ENCODE assay signal across 1 cellular context in the genomic region with DNA sequence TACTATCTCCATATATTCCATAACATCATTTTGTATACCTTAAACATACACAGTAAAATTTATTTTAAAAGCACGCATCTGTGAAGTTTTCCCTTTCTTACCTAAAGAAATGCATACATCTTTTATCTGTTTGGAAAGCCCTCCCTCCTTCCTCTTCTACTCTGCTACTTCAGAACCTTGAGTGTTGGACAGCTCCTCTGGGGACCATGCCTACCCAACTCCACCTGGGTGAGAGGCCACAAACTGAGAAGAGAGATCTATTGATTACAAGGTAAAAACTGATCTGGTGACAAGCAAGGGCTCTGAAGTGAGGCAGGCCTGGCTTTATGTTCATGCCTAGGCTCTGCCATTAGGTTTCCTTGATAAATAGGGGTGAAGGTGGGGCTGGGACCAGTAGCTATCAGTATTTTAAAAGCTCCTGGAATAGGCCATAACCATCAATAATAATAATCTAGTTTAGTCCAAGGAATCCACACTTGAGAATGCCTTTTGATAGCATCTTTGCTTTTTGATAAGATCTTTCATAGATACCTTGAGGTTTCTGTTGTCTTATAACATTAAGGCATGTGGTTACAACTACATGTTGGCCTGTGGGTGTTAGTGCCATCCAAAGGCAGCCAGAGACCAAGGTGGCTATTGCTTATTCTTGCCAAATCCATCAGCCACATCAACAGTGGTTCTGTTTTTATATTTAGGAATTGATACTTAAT.
TF ChIP-seq lines count a peak whose summit lies in the region.

No MANE protein-coding gene starts in this region.

TF ChIP-seq in GM23338, 12 proteins besides CTCF, POLR2A, EP300 and RAD21 (continued from another document):
- TF ChIP-seq, protein P1, sequence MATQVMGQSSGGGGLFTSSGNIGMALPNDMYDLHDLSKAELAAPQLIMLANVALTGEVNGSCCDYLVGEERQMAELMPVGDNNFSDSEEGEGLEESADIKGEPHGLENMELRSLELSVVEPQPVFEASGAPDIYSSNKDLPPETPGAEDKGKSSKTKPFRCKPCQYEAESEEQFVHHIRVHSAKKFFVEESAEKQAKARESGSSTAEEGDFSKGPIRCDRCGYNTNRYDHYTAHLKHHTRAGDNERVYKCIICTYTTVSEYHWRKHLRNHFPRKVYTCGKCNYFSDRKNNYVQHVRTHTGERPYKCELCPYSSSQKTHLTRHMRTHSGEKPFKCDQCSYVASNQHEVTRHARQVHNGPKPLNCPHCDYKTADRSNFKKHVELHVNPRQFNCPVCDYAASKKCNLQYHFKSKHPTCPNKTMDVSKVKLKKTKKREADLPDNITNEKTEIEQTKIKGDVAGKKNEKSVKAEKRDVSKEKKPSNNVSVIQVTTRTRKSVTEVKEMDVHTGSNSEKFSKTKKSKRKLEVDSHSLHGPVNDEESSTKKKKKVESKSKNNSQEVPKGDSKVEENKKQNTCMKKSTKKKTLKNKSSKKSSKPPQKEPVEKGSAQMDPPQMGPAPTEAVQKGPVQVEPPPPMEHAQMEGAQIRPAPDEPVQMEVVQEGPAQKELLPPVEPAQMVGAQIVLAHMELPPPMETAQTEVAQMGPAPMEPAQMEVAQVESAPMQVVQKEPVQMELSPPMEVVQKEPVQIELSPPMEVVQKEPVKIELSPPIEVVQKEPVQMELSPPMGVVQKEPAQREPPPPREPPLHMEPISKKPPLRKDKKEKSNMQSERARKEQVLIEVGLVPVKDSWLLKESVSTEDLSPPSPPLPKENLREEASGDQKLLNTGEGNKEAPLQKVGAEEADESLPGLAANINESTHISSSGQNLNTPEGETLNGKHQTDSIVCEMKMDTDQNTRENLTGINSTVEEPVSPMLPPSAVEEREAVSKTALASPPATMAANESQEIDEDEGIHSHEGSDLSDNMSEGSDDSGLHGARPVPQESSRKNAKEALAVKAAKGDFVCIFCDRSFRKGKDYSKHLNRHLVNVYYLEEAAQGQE (IDR thresholded peaks at IDR 0.05; ENCODE audit: unreplicated experiment) = peak; percentile 92
